1 cellular context compared by ENCODE assay signal in the genomic region with DNA sequence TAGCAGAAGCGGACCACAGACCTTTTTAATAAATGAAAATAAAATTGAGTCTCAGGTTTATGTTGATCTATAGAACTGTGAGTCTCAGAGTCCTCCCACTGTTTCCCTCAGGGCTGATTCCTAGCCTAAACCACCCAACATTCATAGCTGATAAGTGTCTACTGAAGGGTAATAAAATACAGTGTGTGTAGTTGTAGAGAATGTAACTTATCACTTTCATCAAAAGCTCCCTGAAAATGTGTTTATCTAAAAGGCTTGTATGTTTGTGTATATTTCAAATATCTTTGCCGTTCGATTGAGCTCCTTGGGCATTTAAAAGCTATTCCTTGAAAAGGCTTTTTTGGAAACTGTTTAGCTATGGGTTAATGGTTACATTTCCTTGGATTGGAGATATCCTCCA.
TF ChIP-seq lines count a peak whose summit lies in the region.

No MANE protein-coding gene starts in this region.

TF ChIP-seq in HEK293, 187 proteins besides CTCF, POLR2A, EP300 and RAD21 (continued from another document):
- TF ChIP-seq, protein P1, sequence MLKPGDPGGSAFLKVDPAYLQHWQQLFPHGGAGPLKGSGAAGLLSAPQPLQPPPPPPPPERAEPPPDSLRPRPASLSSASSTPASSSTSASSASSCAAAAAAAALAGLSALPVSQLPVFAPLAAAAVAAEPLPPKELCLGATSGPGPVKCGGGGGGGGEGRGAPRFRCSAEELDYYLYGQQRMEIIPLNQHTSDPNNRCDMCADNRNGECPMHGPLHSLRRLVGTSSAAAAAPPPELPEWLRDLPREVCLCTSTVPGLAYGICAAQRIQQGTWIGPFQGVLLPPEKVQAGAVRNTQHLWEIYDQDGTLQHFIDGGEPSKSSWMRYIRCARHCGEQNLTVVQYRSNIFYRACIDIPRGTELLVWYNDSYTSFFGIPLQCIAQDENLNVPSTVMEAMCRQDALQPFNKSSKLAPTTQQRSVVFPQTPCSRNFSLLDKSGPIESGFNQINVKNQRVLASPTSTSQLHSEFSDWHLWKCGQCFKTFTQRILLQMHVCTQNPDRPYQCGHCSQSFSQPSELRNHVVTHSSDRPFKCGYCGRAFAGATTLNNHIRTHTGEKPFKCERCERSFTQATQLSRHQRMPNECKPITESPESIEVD (tag by site-specific recombination; IDR thresholded peaks at IDR 0.05): peak; percentile 37; the same call in 1 of the 2 replicates
- peak; percentile 92 for TF ChIP-seq TCF7L2 (IDR thresholded peaks at IDR 0.05; ENCODE audit: borderline replicate concordance, low read depth, low read length)
- TF ChIP-seq SP2 (tag by site-specific recombination; IDR thresholded peaks at IDR 0.05): no peak
- TF ChIP-seq HOXC10 (CRISPR knock-in tag; IDR thresholded peaks at IDR 0.05): no peak
- peak; percentile 32; the same call in 1 of the 2 replicates for TF ChIP-seq OSR2 (tag by site-specific recombination; IDR thresholded peaks at IDR 0.05)
- TF ChIP-seq, protein P2, sequence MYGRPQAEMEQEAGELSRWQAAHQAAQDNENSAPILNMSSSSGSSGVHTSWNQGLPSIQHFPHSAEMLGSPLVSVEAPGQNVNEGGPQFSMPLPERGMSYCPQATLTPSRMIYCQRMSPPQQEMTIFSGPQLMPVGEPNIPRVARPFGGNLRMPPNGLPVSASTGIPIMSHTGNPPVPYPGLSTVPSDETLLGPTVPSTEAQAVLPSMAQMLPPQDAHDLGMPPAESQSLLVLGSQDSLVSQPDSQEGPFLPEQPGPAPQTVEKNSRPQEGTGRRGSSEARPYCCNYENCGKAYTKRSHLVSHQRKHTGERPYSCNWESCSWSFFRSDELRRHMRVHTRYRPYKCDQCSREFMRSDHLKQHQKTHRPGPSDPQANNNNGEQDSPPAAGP (tag by site-specific recombination; IDR thresholded peaks at IDR 0.05): no peak
- no peak for TF ChIP-seq KLF8 (tag by site-specific recombination; IDR thresholded peaks at IDR 0.05)
- TF ChIP-seq, protein P3, sequence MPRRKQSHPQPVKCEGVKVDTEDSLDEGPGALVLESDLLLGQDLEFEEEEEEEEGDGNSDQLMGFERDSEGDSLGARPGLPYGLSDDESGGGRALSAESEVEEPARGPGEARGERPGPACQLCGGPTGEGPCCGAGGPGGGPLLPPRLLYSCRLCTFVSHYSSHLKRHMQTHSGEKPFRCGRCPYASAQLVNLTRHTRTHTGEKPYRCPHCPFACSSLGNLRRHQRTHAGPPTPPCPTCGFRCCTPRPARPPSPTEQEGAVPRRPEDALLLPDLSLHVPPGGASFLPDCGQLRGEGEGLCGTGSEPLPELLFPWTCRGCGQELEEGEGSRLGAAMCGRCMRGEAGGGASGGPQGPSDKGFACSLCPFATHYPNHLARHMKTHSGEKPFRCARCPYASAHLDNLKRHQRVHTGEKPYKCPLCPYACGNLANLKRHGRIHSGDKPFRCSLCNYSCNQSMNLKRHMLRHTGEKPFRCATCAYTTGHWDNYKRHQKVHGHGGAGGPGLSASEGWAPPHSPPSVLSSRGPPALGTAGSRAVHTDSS (tag by site-specific recombination; IDR thresholded peaks at IDR 0.05): no peak
- TF ChIP-seq ZNF16 (tag by site-specific recombination; IDR thresholded peaks at IDR 0.05; ENCODE audit: low read depth): no peak
- TF ChIP-seq HOXA7 (CRISPR knock-in tag; IDR thresholded peaks at IDR 0.05; ENCODE audit: borderline replicate concordance): no peak
- TF ChIP-seq SCRT1 (tag by site-specific recombination; IDR thresholded peaks at IDR 0.05; ENCODE audit: borderline replicate concordance): no peak
- no peak for TF ChIP-seq ZNF24 (tag by site-specific recombination; IDR thresholded peaks at IDR 0.05)
- no peak for TF ChIP-seq ZNF670 (tag by site-specific recombination; IDR thresholded peaks at IDR 0.05; ENCODE audit: low read depth)
- no peak for TF ChIP-seq ZNF266 (tag by site-specific recombination; IDR thresholded peaks at IDR 0.05; ENCODE audit: low read depth)
- no peak for TF ChIP-seq ZNF426 (tag by site-specific recombination; IDR thresholded peaks at IDR 0.05)
- TF ChIP-seq, protein P4, sequence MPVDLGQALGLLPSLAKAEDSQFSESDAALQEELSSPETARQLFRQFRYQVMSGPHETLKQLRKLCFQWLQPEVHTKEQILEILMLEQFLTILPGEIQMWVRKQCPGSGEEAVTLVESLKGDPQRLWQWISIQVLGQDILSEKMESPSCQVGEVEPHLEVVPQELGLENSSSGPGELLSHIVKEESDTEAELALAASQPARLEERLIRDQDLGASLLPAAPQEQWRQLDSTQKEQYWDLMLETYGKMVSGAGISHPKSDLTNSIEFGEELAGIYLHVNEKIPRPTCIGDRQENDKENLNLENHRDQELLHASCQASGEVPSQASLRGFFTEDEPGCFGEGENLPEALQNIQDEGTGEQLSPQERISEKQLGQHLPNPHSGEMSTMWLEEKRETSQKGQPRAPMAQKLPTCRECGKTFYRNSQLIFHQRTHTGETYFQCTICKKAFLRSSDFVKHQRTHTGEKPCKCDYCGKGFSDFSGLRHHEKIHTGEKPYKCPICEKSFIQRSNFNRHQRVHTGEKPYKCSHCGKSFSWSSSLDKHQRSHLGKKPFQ (tag by site-specific recombination; IDR thresholded peaks at IDR 0.05): 0 out of 2 replicates have a peak, but pooled peaks have one; percentile 25
- TF ChIP-seq ZNF169 (tag by site-specific recombination; IDR thresholded peaks at IDR 0.05): no peak
- no peak for TF ChIP-seq ZFP37 (tag by site-specific recombination; IDR thresholded peaks at IDR 0.05)
- TF ChIP-seq ZNF521 (tag by site-specific recombination; IDR thresholded peaks at IDR 0.05): no peak
- TF ChIP-seq EGR2 (tag by site-specific recombination; IDR thresholded peaks at IDR 0.05; ENCODE audit: low read depth): no peak
- TF ChIP-seq ZXDB (tag by site-specific recombination; IDR thresholded peaks at IDR 0.05): peak; percentile 55; the same call in 1 of the 2 replicates
- peak; percentile 71; the same call in 1 of the 2 replicates for TF ChIP-seq TRIM28 (IDR thresholded peaks at IDR 0.05; ENCODE audit: borderline replicate concordance, low read length)
- TF ChIP-seq ZBTB21 (tag by site-specific recombination; IDR thresholded peaks at IDR 0.05): no peak
TF ChIP-seq in HEK293: peak in this region for 10.
